ENCODE assay signal across 8 cellular contexts in genomic region chr1:179251675-179252074, GRCh38. TPM values are rescaled to one million over a fixed set of nuclear protein-coding genes. Genes with fewer than 3 reads are reported as not detected.
DNase-seq lines count a peak whose midpoint lies in the region; ATAC-seq, FAIRE-seq and TF ChIP-seq lines count a peak whose summit lies in the region.

No MANE protein-coding gene starts in this region.

- H3K4me2 ChIP-seq in Loucy (ENCODE audit: low read depth, low read length, poor library complexity, severe bottlenecking) (no peak overlapping the region), mesenchymal stem cell (ENCODE audit: low read length, poor library complexity, severe bottlenecking) (no peak overlapping the region)

- no peak overlapping the region for H2BK12ac ChIP-seq in mesenchymal stem cell (ENCODE audit: low read length in 2 of 2)

- H3K18ac ChIP-seq in mesenchymal stem cell (ENCODE audit: low read depth in 1 of 2, low read length in 2 of 2) = no peak overlapping the region

- FAIRE-seq in bronchial epithelial cell (lab: Jason Lieb, UNC) = no peak

- peak; percentile 49 for TF ChIP-seq CTCF in Loucy (conservative IDR thresholded peaks at IDR 0.05; ENCODE audit: low read length)
- peak; percentile 40 for TF ChIP-seq CTCF in bronchial epithelial cell (IDR thresholded peaks at IDR 0.05; ENCODE audit: insufficient read depth, low read length, severe bottlenecking)

- H2BK120ac ChIP-seq in mesenchymal stem cell (ENCODE audit: low read depth, low read length) = no peak overlapping the region

- H3K27me3 Mint-ChIP-seq in activated naive CD4-positive, alpha-beta T cell treated with anti-CD3 and anti-CD28 coated beads, Interleukin-2, amount 10 ng/mL, durations not matched to agents 7 days and 5 days = no peaks in the 10 kb centered on the region

- H3K14ac ChIP-seq in mesenchymal stem cell (ENCODE audit: low read length in 2 of 2) = no peak overlapping the region

- H2AFZ ChIP-seq in Loucy (ENCODE audit: low read length) (no peak overlapping the region), mesenchymal stem cell (ENCODE audit: low read depth, low read length) (no peak overlapping the region)

- no peaks in the 10 kb centered on the region for H4K20me1 ChIP-seq in Loucy (ENCODE audit: insufficient read depth, low read length, poor library complexity, severe bottlenecking)

- H3K9me3 ChIP-seq in Loucy (ENCODE audit: insufficient read depth, low read depth, low read length) (no peaks in the 10 kb centered on the region), mesenchymal stem cell (ENCODE audit: control insufficient read depth, low read length) (no peaks in the 10 kb centered on the region)

- no peaks in the 10 kb centered on the region for H3K9me2 ChIP-seq in Loucy (replicated peaks; ENCODE audit: low read depth, low read length)

- CTCF ChIA-PET in activated naive CD4-positive, alpha-beta T cell treated with anti-CD3 and anti-CD28 coated beads, Interleukin-2, amount 10 ng/mL, durations not matched to agents 7 days and 5 days (lab: Charles Lee) = interaction anchor here (0.6 to 2.6 kb wide), 8 partner anchors 8 to 558 kb away, joined by 3 to 11 read pairs (median 4); no protein-coding TSS in a partner anchor

- no peak overlapping the region for H3K4ac ChIP-seq in mesenchymal stem cell (ENCODE audit: low read depth in 1 of 2, low read length in 2 of 2)

- H3K4me1 ChIP-seq in Loucy (ENCODE audit: insufficient read depth, low read length, poor library complexity, severe bottlenecking) (no peaks in the 10 kb centered on the region), mesenchymal stem cell (ENCODE audit: control insufficient read depth, insufficient read depth, low read depth, low read length) (no peaks in the 10 kb centered on the region)

- H2BK15ac ChIP-seq in mesenchymal stem cell (ENCODE audit: low read depth, poor library complexity, severe bottlenecking) = no peak overlapping the region

- H3K4me3 Mint-ChIP-seq in activated naive CD4-positive, alpha-beta T cell treated with anti-CD3 and anti-CD28 coated beads, Interleukin-2, amount 10 ng/mL, durations not matched to agents 7 days and 5 days = no peak overlapping the region

- H3F3A ChIP-seq in Loucy (ENCODE audit: low read depth) = no peaks in the 10 kb centered on the region

- H2BK5ac ChIP-seq in mesenchymal stem cell (ENCODE audit: low read depth, low read length, poor library complexity, severe bottlenecking) = no peak overlapping the region

- no peak overlapping the region for H3K27ac Mint-ChIP-seq in activated naive CD4-positive, alpha-beta T cell treated with anti-CD3 and anti-CD28 coated beads, Interleukin-2, amount 10 ng/mL, durations not matched to agents 7 days and 5 days

- no peaks in the 10 kb centered on the region for H3K36me3 ChIP-seq in Loucy (ENCODE audit: insufficient read depth, low read length)
- H3K36me3 ChIP-seq in bronchial epithelial cell (ENCODE audit: control insufficient read depth, insufficient read depth, low read length) = no peaks in the 10 kb centered on the region
- H3K36me3 ChIP-seq in mesenchymal stem cell (ENCODE audit: control insufficient read depth in 1 of 2, insufficient read depth in 2 of 2, low read depth in 1 of 2, low read length in 2 of 2) = no peaks in the 10 kb centered on the region

- no peaks in the 10 kb centered on the region for H3K79me2 ChIP-seq in Loucy (ENCODE audit: insufficient read depth, low read length)

- H3K27ac ChIP-seq in mesenchymal stem cell (ENCODE audit: low read length, poor library complexity, severe bottlenecking) = no peak overlapping the region

- no peaks in the 10 kb centered on the region for H3K4me1 Mint-ChIP-seq in activated naive CD4-positive, alpha-beta T cell treated with anti-CD3 and anti-CD28 coated beads, Interleukin-2, amount 10 ng/mL, durations not matched to agents 7 days and 5 days

- H3K9ac ChIP-seq in Loucy (ENCODE audit: low read depth, low read length, poor library complexity, severe bottlenecking) (no peak overlapping the region), mesenchymal stem cell (ENCODE audit: low read length) (no peak overlapping the region)

- no peak overlapping the region for H2AK5ac ChIP-seq in mesenchymal stem cell (ENCODE audit: low read length, severe bottlenecking)

- no peaks in the 10 kb centered on the region for H3K79me1 ChIP-seq in mesenchymal stem cell (replicated peaks; ENCODE audit: low read length, poor library complexity, severe bottlenecking)

- H3K4me3 ChIP-seq in Loucy (ENCODE audit: low read length, poor library complexity, severe bottlenecking) (no peak overlapping the region), bronchial epithelial cell (ENCODE audit: low read depth, low read length) (no peak overlapping the region), mesenchymal stem cell (ENCODE audit: insufficient read depth in 1 of 2, low read depth in 1 of 2, low read length in 2 of 2) (no peak overlapping the region)

- no peaks in the 10 kb centered on the region for H3K27me3 ChIP-seq in Loucy (ENCODE audit: insufficient read depth, low read length, poor library complexity, severe bottlenecking)
- no peaks in the 10 kb centered on the region for H3K27me3 ChIP-seq in bronchial epithelial cell (ENCODE audit: control insufficient read depth, insufficient read depth, low read length)
- H3K27me3 ChIP-seq in mesenchymal stem cell (ENCODE audit: control insufficient read depth in 1 of 2, insufficient read depth in 1 of 2, low read length in 2 of 2) = no peaks in the 10 kb centered on the region

- no peaks in the 10 kb centered on the region for H3K9me3 Mint-ChIP-seq in activated naive CD4-positive, alpha-beta T cell treated with anti-CD3 and anti-CD28 coated beads, Interleukin-2, amount 10 ng/mL, durations not matched to agents 7 days and 5 days

- H3K23ac ChIP-seq in mesenchymal stem cell (ENCODE audit: low read length in 2 of 2) = no peak overlapping the region

- DNase-seq in DMS 273 treated with DMSO at 0.1 percent for 48 hours (lab: John Stamatoyannopoulos, UW) (peak; percentile 13), bronchial epithelial cell (ENCODE audit: low read depth) (peak; percentile 49), mesenchymal stem cell (peak; percentile 56)
- no peak for DNase-seq in activated naive CD4-positive, alpha-beta T cell treated with anti-CD3 and anti-CD28 coated beads, Interleukin-2, amount 10 ng/mL, durations not matched to agents 7 days and 5 days
- no peak for DNase-seq in activated CD4-positive, CD25-positive, alpha-beta regulatory T cell (lab: John Stamatoyannopoulos, UW)
- DNase-seq in activated effector memory CD4-positive, alpha-beta T cell treated with Interleukin-2 at 50 U/mL for 16 hours = no peak

- no CpG with 5 or more reads among the region's 1 CpG for WGBS in mesenchymal stem cell

- ATAC-seq in GM18909 (IDR thresholded peaks at IDR 0.05; ENCODE audit: poor library complexity, unreplicated experiment) = no peak

- H3K36me3 Mint-ChIP-seq in activated naive CD4-positive, alpha-beta T cell treated with anti-CD3 and anti-CD28 coated beads, Interleukin-2, amount 10 ng/mL, durations not matched to agents 7 days and 5 days = no peaks in the 10 kb centered on the region

- H4K8ac ChIP-seq in mesenchymal stem cell (ENCODE audit: low read length) = no peak overlapping the region

- H4K91ac ChIP-seq in mesenchymal stem cell (ENCODE audit: low read length) = no peak overlapping the region

RNA-seq across cellular contexts. Expression of gene ABL2, which starts 22.2 kb away (rescaled TPM):
- total RNA-seq in bronchial epithelial cell = 21.8 and 35.8 TPM in 2 replicates
- polyA plus RNA-seq in mesenchymal stem cell (2013, experiment 1 of 2) = 6.5 TPM
- polyA plus RNA-seq in mesenchymal stem cell (2013, experiment 2 of 2) = 6.8 TPM

RNA-seq across cellular contexts. Expression of gene SOAT1, which starts 41.9 kb away (rescaled TPM):
- total RNA-seq in bronchial epithelial cell = 8.4 and 9.1 TPM in 2 replicates
- polyA plus RNA-seq in mesenchymal stem cell (2013, experiment 1 of 2) = 40.5 TPM
- 42.9 TPM for polyA plus RNA-seq in mesenchymal stem cell (2013, experiment 2 of 2)

Comparison
In these comparisons a context has a peak if more than half of its experiments do, and no peak if none do; other contexts are left out.
1. DNase-seq: peak in DMS 273 treated with DMSO at 0.1 percent for 48 hours (single experiment), bronchial epithelial cell (single experiment) and mesenchymal stem cell (single experiment); none in activated naive CD4-positive, alpha-beta T cell treated with anti-CD3 and anti-CD28 coated beads, Interleukin-2, amount 10 ng/mL, durations not matched to agents 7 days and 5 days (single experiment), activated CD4-positive, CD25-positive, alpha-beta regulatory T cell (0 of 4) and activated effector memory CD4-positive, alpha-beta T cell treated with Interleukin-2 at 50 U/mL for 16 hours (single experiment).